In the genomic region with DNA sequence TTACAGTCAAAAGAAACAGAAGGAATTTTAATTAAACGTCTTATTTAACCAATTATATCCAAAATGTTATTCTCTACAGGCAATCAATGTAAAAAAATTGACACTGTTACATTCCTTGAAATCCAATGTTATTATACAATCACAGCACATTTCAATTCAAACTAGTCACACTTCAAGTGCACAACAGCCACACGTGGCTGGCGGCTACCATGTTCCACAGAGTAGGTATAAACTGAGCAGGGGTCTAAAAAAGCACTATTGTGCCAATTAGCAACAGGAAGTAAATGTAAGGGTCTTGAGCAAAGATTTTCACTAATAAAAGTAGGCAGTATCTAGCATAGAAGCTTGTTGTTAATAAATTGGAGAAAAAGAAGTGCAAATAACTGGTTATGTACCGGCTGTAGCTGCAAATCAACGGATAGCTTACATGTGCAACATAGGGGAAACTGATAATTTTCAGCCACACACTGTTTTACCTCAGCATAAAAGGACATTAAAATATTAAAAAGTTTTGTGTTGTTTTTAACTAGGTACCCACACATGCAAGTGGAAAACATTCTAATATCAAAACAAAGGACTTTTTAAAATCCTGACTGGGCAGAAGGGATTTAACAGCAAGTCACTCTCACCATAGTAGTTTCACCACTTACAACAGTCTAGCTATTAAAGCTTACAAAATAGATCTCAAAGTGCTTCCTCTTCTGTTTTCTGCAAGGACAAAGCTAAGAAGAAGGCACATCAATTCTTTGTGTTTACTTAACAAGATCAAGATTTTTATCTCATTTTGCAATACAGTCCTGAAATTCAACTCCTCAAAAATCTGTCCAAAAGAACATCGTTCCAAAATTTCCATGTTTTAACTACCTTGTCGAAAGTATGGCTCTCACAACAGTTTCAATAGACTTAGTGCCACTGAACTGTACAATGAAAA, we compare ENCODE assay signal across 10 cellular contexts. TPM values are rescaled to one million over a fixed set of nuclear protein-coding genes. Genes with fewer than 3 reads are reported as not detected.
DNase-seq lines count a peak whose midpoint lies in the region; ATAC-seq and TF ChIP-seq lines count a peak whose summit lies in the region.
"Had no signal": no experiment of that assay in that cellular context is flagged by ENCODE, and none has a peak within 500 bp of the region (broad histone marks: within the 10 kb centered on the region; RNA-seq: fewer than 3 reads in every experiment).

No MANE protein-coding gene starts in this region.

- peak overlapping the region; percentile 51 for H3K27ac Mint-ChIP-seq in HFFc6
- H3K27ac Mint-ChIP-seq in activated T-helper 2 cell treated with anti-CD3 and anti-CD28 coated beads, Interferon-gamma antibody, Interleukin-2, Interleukin-4, amounts not matched to agents 10 μg/mL and 5 μg/mL and 100 μg/mL, durations not matched to agents 14 hours and 24 hours and 36 hours, result peak overlapping the region; percentile 99

- peaks cover 79% of the 10 kb centered on the region for H3K4me1 Mint-ChIP-seq in HFFc6 (ENCODE audit: low read depth)
- H3K4me1 Mint-ChIP-seq in activated T-helper 2 cell treated with anti-CD3 and anti-CD28 coated beads, Interferon-gamma antibody, Interleukin-2, Interleukin-4, amounts not matched to agents 10 μg/mL and 5 μg/mL and 100 μg/mL, durations not matched to agents 14 hours and 24 hours and 36 hours (ENCODE audit: low read depth), result peaks cover 72% of the 10 kb centered on the region

- DNase-seq in A673 (ENCODE audit: low spot score), result peak; percentile 17
- DNase-seq in HFFc6, result no peak
- DNase-seq in activated T-helper 2 cell treated with anti-CD3 and anti-CD28 coated beads, Interferon-gamma antibody, Interleukin-2, Interleukin-4, amounts not matched to agents 10 μg/mL and 5 μg/mL and 100 μg/mL, durations not matched to agents 14 hours and 24 hours and 36 hours (ENCODE audit: low spot score), result no peak
- DNase-seq: mucosa of descending colon had no signal

- no peaks in the 10 kb centered on the region for H3K9me3 Mint-ChIP-seq in HFFc6
- H3K9me3 Mint-ChIP-seq in activated T-helper 2 cell treated with anti-CD3 and anti-CD28 coated beads, Interferon-gamma antibody, Interleukin-2, Interleukin-4, amounts not matched to agents 10 μg/mL and 5 μg/mL and 100 μg/mL, durations not matched to agents 14 hours and 24 hours and 36 hours, result peaks cover 8% of the 10 kb centered on the region

- ATAC-seq in HG03439 (IDR thresholded peaks at IDR 0.05; ENCODE audit: unreplicated experiment) (no peak), GM21367 (IDR thresholded peaks at IDR 0.05; ENCODE audit: unreplicated experiment) (no peak), GM19324 (IDR thresholded peaks at IDR 0.05; ENCODE audit: low FRiP score, unreplicated experiment) (no peak), HG03571 (IDR thresholded peaks at IDR 0.05; ENCODE audit: unreplicated experiment) (no peak)

- 48% methylated on average over 7 of the region's 7 CpGs for WGBS in liver

- H3K27me3 Mint-ChIP-seq in HFFc6 (ENCODE audit: insufficient read depth), result no peaks in the 10 kb centered on the region
- H3K27me3 Mint-ChIP-seq in activated T-helper 2 cell treated with anti-CD3 and anti-CD28 coated beads, Interferon-gamma antibody, Interleukin-2, Interleukin-4, amounts not matched to agents 10 μg/mL and 5 μg/mL and 100 μg/mL, durations not matched to agents 14 hours and 24 hours and 36 hours (ENCODE audit: low read depth), result no peaks in the 10 kb centered on the region

- no peaks in the 10 kb centered on the region for H3K9me3 ChIP-seq in A673 (ENCODE audit: low read depth, low read length, poor library complexity, severe bottlenecking)
- no peaks in the 10 kb centered on the region for H3K9me3 ChIP-seq in liver (ENCODE audit: control insufficient read depth in 4 of 4, low read length in 3 of 4)
- H3K9me3 ChIP-seq: mucosa of descending colon had no signal

- BruUV-seq in A673 (replicated peaks; lab: Mats Ljungman, UMichigan), result no TSS peak

- POLR2A ChIA-PET in A673 (lab: Charles Lee; ENCODE audit: low non-redundant PET), result interaction anchor here (0.7 kb wide), 1 partner anchor 128 kb away, joined by 3 read pairs; no protein-coding TSS in a partner anchor

- CTCF ChIA-PET in A673 (lab: Charles Lee), result no interaction called here

- TF ChIP-seq RAD21 in liver (IDR thresholded peaks at IDR 0.05), result no peak

- H3K27me3 ChIP-seq in A673 (replicated peaks; ENCODE audit: insufficient read depth, low read depth, low read length, poor library complexity) (no peaks in the 10 kb centered on the region), liver (ENCODE audit: control insufficient read depth in 4 of 4, insufficient read depth in 4 of 4, low read length in 3 of 4) (no peaks in the 10 kb centered on the region)

- peak overlapping the region; percentile 92 for H3K4me3 Mint-ChIP-seq in HFFc6
- H3K4me3 Mint-ChIP-seq in activated T-helper 2 cell treated with anti-CD3 and anti-CD28 coated beads, Interferon-gamma antibody, Interleukin-2, Interleukin-4, amounts not matched to agents 10 μg/mL and 5 μg/mL and 100 μg/mL, durations not matched to agents 14 hours and 24 hours and 36 hours (ENCODE audit: low read depth), result peak overlapping the region; percentile 97

- H3K4me3 ChIP-seq in A673 (ENCODE audit: low read depth, low read length, poor library complexity, severe bottlenecking) (peak overlapping the region; percentile 83), liver (ENCODE audit: low read depth in 1 of 3, low read length in 3 of 3) (peak overlapping the region; percentile 49 to 88 (median 76))
- H3K4me3 ChIP-seq: mucosa of descending colon had no signal

- intact Hi-C loops in A673 (cut with micrococcal nuclease; ENCODE audit: unreplicated experiment), result no loop called here
- intact Hi-C loops in activated T-helper 2 cell treated with anti-CD3 and anti-CD28 coated beads, Interferon-gamma antibody, Interleukin-2, Interleukin-4, amounts not matched to agents 10 μg/mL and 5 μg/mL and 100 μg/mL, durations not matched to agents 14 hours and 24 hours and 36 hours (cut with micrococcal nuclease), result no loop called here

- H3K36me3 ChIP-seq in A673 (ENCODE audit: insufficient read depth, low read length, poor library complexity, severe bottlenecking) (peaks cover 7% of the 10 kb centered on the region), liver (ENCODE audit: control insufficient read depth in 4 of 4, insufficient read depth in 3 of 4, low read depth in 1 of 4, low read length in 3 of 4) (no peaks in the 10 kb centered on the region)

- TF ChIP-seq CTCF in A673 (conservative IDR thresholded peaks at IDR 0.05; ENCODE audit: low read depth, low read length), result no peak
- TF ChIP-seq CTCF in HFFc6 (IDR thresholded peaks at IDR 0.05), result no peak
- TF ChIP-seq CTCF in liver (IDR thresholded peaks at IDR 0.05; ENCODE audit: low read depth, low read length, missing input control), result no peak

- peak overlapping the region in 1 of 2 donors; percentile 59 for H3K9ac ChIP-seq in liver (ENCODE audit: low read depth in 1 of 2, low read length in 2 of 2)

- H3K27ac ChIP-seq in A673 (ENCODE audit: low read depth, low read length, poor library complexity, severe bottlenecking) (peak overlapping the region; percentile 54), liver (ENCODE audit: low read depth in 1 of 2, low read length in 2 of 2) (peak overlapping the region; percentile 98)

- H3K36me3 Mint-ChIP-seq in HFFc6 (ENCODE audit: low read depth), result peaks cover 19% of the 10 kb centered on the region
- H3K36me3 Mint-ChIP-seq in activated T-helper 2 cell treated with anti-CD3 and anti-CD28 coated beads, Interferon-gamma antibody, Interleukin-2, Interleukin-4, amounts not matched to agents 10 μg/mL and 5 μg/mL and 100 μg/mL, durations not matched to agents 14 hours and 24 hours and 36 hours (ENCODE audit: low read depth), result peaks cover 61% of the 10 kb centered on the region

- peaks cover 29% of the 10 kb centered on the region for H3K4me1 ChIP-seq in A673 (ENCODE audit: insufficient read depth, low read length, poor library complexity, severe bottlenecking)
- peaks cover 7 to 58% (median 50%) of the 10 kb centered on the region in 4 donors for H3K4me1 ChIP-seq in liver (ENCODE audit: control insufficient read depth in 4 of 4, insufficient read depth in 4 of 4, low read length in 3 of 4)

TF ChIP-seq in liver, 16 proteins besides CTCF, POLR2A, EP300 and RAD21 (continues in another document):
- TF ChIP-seq, protein P1, sequence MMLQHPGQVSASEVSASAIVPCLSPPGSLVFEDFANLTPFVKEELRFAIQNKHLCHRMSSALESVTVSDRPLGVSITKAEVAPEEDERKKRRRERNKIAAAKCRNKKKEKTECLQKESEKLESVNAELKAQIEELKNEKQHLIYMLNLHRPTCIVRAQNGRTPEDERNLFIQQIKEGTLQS (IDR thresholded peaks at IDR 0.05), result no peak
- TF ChIP-seq SP1 (IDR thresholded peaks at IDR 0.05) (no peak), HNF4G (IDR thresholded peaks at IDR 0.05) (no peak), YY1 (IDR thresholded peaks at IDR 0.05) (no peak)

RNA-seq across cellular contexts. Expression of a gene that starts 2.5 kb away (rescaled TPM):
- total RNA-seq in A673 (2021), result 742 and 812 TPM in 2 replicates
- 100 to 1,000 TPM; 508 to 582 (median 527) TPM for total RNA-seq in HFFc6 (2021; fragmentation: NEBNext Ultra II Directional; extraction: Animal tissue kit (Norgen Biotek cat#: 25700))
- 411 and 414 TPM in 2 replicates for total RNA-seq in activated T-helper 2 cell treated with anti-CD3 and anti-CD28 coated beads, Interferon-gamma antibody, Interleukin-2, Interleukin-4, amounts not matched to agents 10 μg/mL and 5 μg/mL and 100 μg/mL, durations not matched to agents 14 hours and 24 hours and 36 hours
- 100 to 1,000 TPM; 178 to 376 TPM for total RNA-seq in liver
- polyA plus RNA-seq in liver, result 10 to 100 TPM; 63.7 to 84.7 TPM

RNA-seq across cellular contexts. Expression of a gene that starts 25.2 kb away (rescaled TPM):
- total RNA-seq in A673 (2021) (62.4 and 68.3 TPM in 2 replicates), liver (10 to 100 TPM; 23.2 to 40.4 TPM)
- total RNA-seq in HFFc6 (2021; fragmentation: NEBNext Ultra II Directional; extraction: Animal tissue kit (Norgen Biotek cat#: 25700)), result 10 to 100 TPM; 39.1 to 48.7 (median 42.0) TPM
- total RNA-seq in activated T-helper 2 cell treated with anti-CD3 and anti-CD28 coated beads, Interferon-gamma antibody, Interleukin-2, Interleukin-4, amounts not matched to agents 10 μg/mL and 5 μg/mL and 100 μg/mL, durations not matched to agents 14 hours and 24 hours and 36 hours, result 57.6 and 64.2 TPM in 2 replicates
- polyA plus RNA-seq in liver, result 10 to 100 TPM; 12.0 to 22.0 TPM

RNA-seq across cellular contexts. Expression of a gene that starts 38.7 kb away (rescaled TPM):
- total RNA-seq in A673 (2021), result 72.2 and 79.1 TPM in 2 replicates
- total RNA-seq in HFFc6 (2021; fragmentation: NEBNext Ultra II Directional; extraction: Animal tissue kit (Norgen Biotek cat#: 25700)), result 10 to 100 TPM; 38.9 to 60.1 (median 49.8) TPM
- 63.3 and 64.5 TPM in 2 replicates for total RNA-seq in activated T-helper 2 cell treated with anti-CD3 and anti-CD28 coated beads, Interferon-gamma antibody, Interleukin-2, Interleukin-4, amounts not matched to agents 10 μg/mL and 5 μg/mL and 100 μg/mL, durations not matched to agents 14 hours and 24 hours and 36 hours
- total RNA-seq in liver, result 10 to 100 TPM; 17.7 to 36.0 TPM
- polyA plus RNA-seq in liver, result 1 to 10 TPM; 6.7 to 9.1 TPM

RNA-seq across cellular contexts. Expression of a gene that starts 59.9 kb away (rescaled TPM):
- 0.19 and 0.37 TPM in 2 replicates for total RNA-seq in A673 (2021)
- total RNA-seq in HFFc6 (2021; fragmentation: NEBNext Ultra II Directional; extraction: Animal tissue kit (Norgen Biotek cat#: 25700)), result not detected
- total RNA-seq in activated T-helper 2 cell treated with anti-CD3 and anti-CD28 coated beads, Interferon-gamma antibody, Interleukin-2, Interleukin-4, amounts not matched to agents 10 μg/mL and 5 μg/mL and 100 μg/mL, durations not matched to agents 14 hours and 24 hours and 36 hours, result not detected in 2 replicates
- total RNA-seq in liver, result not detected
- polyA plus RNA-seq in liver, result under 1 TPM in 1 of 2 donors, not detected in 1; 0.03 TPM
- total RNA-seq: T-helper 1 cell treated with Interleukin-12 subunit alpha and Interleukin-12 subunit beta and Interleukin-4 antibody, amounts not matched to agents 30 ng/mL and 1 ng/mL, for 36 hours had no signal
